In the genomic region with DNA sequence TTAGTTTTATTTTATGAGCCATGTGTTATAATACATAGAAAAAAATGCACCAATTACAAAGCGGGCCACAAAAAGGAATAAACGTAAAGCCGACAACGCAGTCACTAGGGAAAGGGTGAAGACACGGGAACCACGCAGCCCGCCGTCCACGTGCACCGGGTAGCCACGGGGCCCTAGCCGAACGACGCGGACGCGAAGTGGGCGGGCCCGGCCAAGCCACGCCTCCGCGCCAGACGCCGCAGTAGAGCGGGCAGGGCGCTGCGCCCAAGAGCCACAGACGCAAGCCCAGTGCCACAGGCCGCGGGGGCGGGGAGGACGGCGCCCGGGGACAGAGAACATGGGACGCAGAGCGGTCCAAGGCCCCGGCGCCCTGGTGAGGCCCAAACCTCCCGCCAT, we compare ENCODE assay signal across 8 cellular contexts. TPM values are rescaled to one million over a fixed set of nuclear protein-coding genes. Genes with fewer than 3 reads are reported as not detected.
DNase-seq lines count a peak whose midpoint lies in the region; ATAC-seq and TF ChIP-seq lines count a peak whose summit lies in the region.

A gene with protein sequence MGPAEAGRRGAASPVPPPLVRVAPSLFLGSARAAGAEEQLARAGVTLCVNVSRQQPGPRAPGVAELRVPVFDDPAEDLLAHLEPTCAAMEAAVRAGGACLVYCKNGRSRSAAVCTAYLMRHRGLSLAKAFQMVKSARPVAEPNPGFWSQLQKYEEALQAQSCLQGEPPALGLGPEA (plus strand): TSS at position 274 of the 396 bp plus-strand sequence. CDS start 328 bp downstream, outside the sequence.

- TF ChIP-seq POLR2A in erythroblast (IDR thresholded peaks at IDR 0.05; ENCODE audit: low read length), result peak; percentile 82

- TF ChIP-seq CTCF in Calu3 (IDR thresholded peaks at IDR 0.05; ENCODE audit: unreplicated experiment) (no peak), OCI-LY1 (IDR thresholded peaks at IDR 0.05; ENCODE audit: low read length) (no peak)

- H3K4me2 ChIP-seq in OCI-LY1 (ENCODE audit: low read length), result peak within 1 kb of the TSS; percentile 90

- H3K27ac Mint-ChIP-seq in Calu3 (ENCODE audit: unreplicated experiment), result peak within 1 kb of the TSS; percentile 94

- no peaks in the 10 kb centered on the region for H3K9me2 ChIP-seq in OCI-LY1 (ENCODE audit: low read depth, low read length)

- H3K4me1 ChIP-seq in OCI-LY1 (ENCODE audit: insufficient read depth, low read length, severe bottlenecking) (peaks cover 51% of the 10 kb centered on the region), mucosa of stomach (ENCODE audit: control insufficient read depth, insufficient read depth, low read length) (peaks cover 61% of the 10 kb centered on the region)

- H3K4me3 ChIP-seq in OCI-LY1 (ENCODE audit: low read depth, low read length, poor library complexity, severe bottlenecking), result peak within 1 kb of the TSS; percentile 88
- H3K4me3 ChIP-seq in mucosa of stomach (ENCODE audit: low read length), result peak within 1 kb of the TSS; percentile 83

- H3K9me3 Mint-ChIP-seq in Calu3 (ENCODE audit: low read depth, unreplicated experiment), result no peaks in the 10 kb centered on the region

- H3K36me3 Mint-ChIP-seq in Calu3 (ENCODE audit: insufficient read depth, unreplicated experiment), result peaks cover 70% of the 10 kb centered on the region

- DNase-seq in Calu3, result peak; percentile 94
- peak; percentile 80 for DNase-seq in HPDE6-E6E7 (ENCODE audit: extremely low spot score)
- peak; percentile 80 for DNase-seq in activated T-cell treated with anti-CD3 and anti-CD28 coated beads for 4 hours
- peak; percentile 93 to 95 for DNase-seq in erythroblast (lab: John Stamatoyannopoulos, UW)
- DNase-seq in stimulated activated CD8-positive, alpha-beta memory T cell treated with anti-CD3 and anti-CD28 coated beads, Interleukin-7, amount 100 ng/mL, for 24 hours (ENCODE audit: low read depth), result peak; percentile 83

- peak; percentile 34 for ATAC-seq in GM19468 (IDR thresholded peaks at IDR 0.05; ENCODE audit: extremely low read depth, unreplicated experiment)

- peaks cover 46% of the 10 kb centered on the region for H3K4me1 Mint-ChIP-seq in Calu3 (ENCODE audit: low read depth, unreplicated experiment)

- no peaks in the 10 kb centered on the region for H3F3A ChIP-seq in OCI-LY1 (ENCODE audit: insufficient read depth, low read length)

- BruUV-seq in Calu3 (replicated peaks; lab: Mats Ljungman, UMichigan), result no TSS peak

- H3K9me3 ChIP-seq in OCI-LY1 (ENCODE audit: low read length) (no peaks in the 10 kb centered on the region), mucosa of stomach (ENCODE audit: control insufficient read depth, low read length) (no peaks in the 10 kb centered on the region)

- CTCF ChIA-PET in Calu3 (lab: Charles Lee), result no interaction called here

- H3K27me3 Mint-ChIP-seq in Calu3 (ENCODE audit: unreplicated experiment), result no peaks in the 10 kb centered on the region

- peak within 1 kb of the TSS; percentile 93 for H3K4me3 Mint-ChIP-seq in Calu3 (ENCODE audit: low read depth, unreplicated experiment)

- H3K27ac ChIP-seq in OCI-LY1 (ENCODE audit: low read depth, low read length, poor library complexity, severe bottlenecking), result peak within 1 kb of the TSS; percentile 81

- H3K79me2 ChIP-seq in OCI-LY1 (ENCODE audit: insufficient read depth, low read length), result peaks cover 5% of the 10 kb centered on the region; the same call in 1 of the 2 replicates

- H2AFZ ChIP-seq in OCI-LY1 (ENCODE audit: low read length), result no peak within 1 kb of the TSS

- H3K9ac ChIP-seq in OCI-LY1 (ENCODE audit: low read length), result peak within 1 kb of the TSS; percentile 99
- peak within 1 kb of the TSS; percentile 92 for H3K9ac ChIP-seq in mucosa of stomach (ENCODE audit: low read length)

- peaks cover 7% of the 10 kb centered on the region; the same call in 1 of the 2 replicates for H3K36me3 ChIP-seq in OCI-LY1 (ENCODE audit: insufficient read depth, low read length)
- H3K36me3 ChIP-seq in mucosa of stomach (ENCODE audit: control insufficient read depth, insufficient read depth, low read length), result peaks cover 5% of the 10 kb centered on the region

- H3K27me3 ChIP-seq in OCI-LY1 (ENCODE audit: insufficient read depth, low read length) (no peaks in the 10 kb centered on the region), mucosa of stomach (ENCODE audit: control insufficient read depth, insufficient read depth, low read length) (no peaks in the 10 kb centered on the region)

- no peaks in the 10 kb centered on the region for H4K20me1 ChIP-seq in OCI-LY1 (ENCODE audit: insufficient read depth, low read length)

- intact Hi-C loops in Calu3 (cut with micrococcal nuclease; ENCODE audit: unreplicated experiment), result no loop called here

RNA-seq across cellular contexts. Expression of the gene that starts here (rescaled TPM):
- 5.1 and 8.5 TPM in 2 replicates for total RNA-seq in Calu3 (2022)

Comparison
In these comparisons a context has a peak if more than half of its experiments do, and no peak if none do; other contexts are left out.
1. Peak in every context shown above with its lines: DNase-seq, ATAC-seq, H3K4me3 ChIP-seq and H3K27ac ChIP-seq.